Comparison of ENCODE assay signal across 9 cellular contexts in genomic region chr4:98113005-98113404, GRCh38. TPM values are rescaled to one million over a fixed set of nuclear protein-coding genes. Genes with fewer than 3 reads are reported as not detected.
DNase-seq lines count a peak whose midpoint lies in the region; ATAC-seq and TF ChIP-seq lines count a peak whose summit lies in the region.
"Had no signal": no experiment of that assay in that cellular context is flagged by ENCODE, and none has a peak within 500 bp of the region (broad histone marks: within the 10 kb centered on the region; RNA-seq: fewer than 3 reads in every experiment).

No MANE protein-coding gene starts in this region.

- no peak for ATAC-seq in GM21447 (IDR thresholded peaks at IDR 0.05; ENCODE audit: unreplicated experiment)

- peak; percentile 58 for TF ChIP-seq CTCF in Loucy (conservative IDR thresholded peaks at IDR 0.05; ENCODE audit: low read length)

- H3K56ac ChIP-seq in mesendoderm (ENCODE audit: low read length): no peak overlapping the region

- H3K79me2 ChIP-seq in Loucy (ENCODE audit: insufficient read depth, low read length): no peaks in the 10 kb centered on the region
- no peaks in the 10 kb centered on the region for H3K79me2 ChIP-seq in mesendoderm (ENCODE audit: control insufficient read depth, insufficient read depth, low read length)

- H2BK5ac ChIP-seq in mesendoderm (ENCODE audit: low read length): no peak overlapping the region

- no peaks in the 10 kb centered on the region for H4K20me1 ChIP-seq in Loucy (ENCODE audit: insufficient read depth, low read length, poor library complexity, severe bottlenecking)

- H3K27ac ChIP-seq in mesendoderm (ENCODE audit: low read depth, low read length): no peak overlapping the region

- DNase-seq in DMS153 treated with DMSO at 0.1 percent for 48 hours (lab: John Stamatoyannopoulos, UW; ENCODE audit: unreplicated experiment) (peak; percentile 16), astrocyte of the hippocampus (ENCODE audit: low read depth, low spot score) (peak; percentile 31), mesendoderm (peak; percentile 61), UCSD-AML1 (lab: John Stamatoyannopoulos, UW; ENCODE audit: unreplicated experiment) (no peak), T1000 (lab: John Stamatoyannopoulos, UW) (no peak)
- no peak for DNase-seq in activated T-cell treated with anti-CD3 and anti-CD28 coated beads, Interleukin-2, amount 50 U/mL, for 48 hours
- DNase-seq: activated naive CD8-positive, alpha-beta T cell treated with anti-CD3 and anti-CD28 coated beads, Interleukin-2, amount 10 ng/mL, durations not matched to agents 7 days and 5 days had no signal

- H3K9me2 ChIP-seq in Loucy (replicated peaks; ENCODE audit: low read depth, low read length): no peaks in the 10 kb centered on the region

- no peak overlapping the region for H3K18ac ChIP-seq in mesendoderm (ENCODE audit: low read length)

- no peak overlapping the region for H3K23ac ChIP-seq in mesendoderm (ENCODE audit: low read length)

- H3K4me1 ChIP-seq in Loucy (ENCODE audit: insufficient read depth, low read length, poor library complexity, severe bottlenecking) (no peaks in the 10 kb centered on the region), mesendoderm (ENCODE audit: control insufficient read depth, low read depth, low read length) (no peaks in the 10 kb centered on the region)

- H2BK15ac ChIP-seq in mesendoderm (replicated peaks; ENCODE audit: low read depth): no peak overlapping the region

- no peak overlapping the region for H2AFZ ChIP-seq in Loucy (ENCODE audit: low read length)

- no peaks in the 10 kb centered on the region for H3K27me3 ChIP-seq in Loucy (ENCODE audit: insufficient read depth, low read length, poor library complexity, severe bottlenecking)
- no peaks in the 10 kb centered on the region for H3K27me3 ChIP-seq in mesendoderm (ENCODE audit: insufficient read depth, low read length, poor library complexity)

- H3K4ac ChIP-seq in mesendoderm (ENCODE audit: low read depth, low read length): no peak overlapping the region

- no CpG with 5 or more reads among the region's 3 CpGs for WGBS in mesendoderm (ENCODE audit: extremely low coverage, insufficient coverage, low lambda C conversion rate)

- H2BK120ac ChIP-seq in mesendoderm (ENCODE audit: low read depth, low read length): no peak overlapping the region

- H3K4me3 ChIP-seq in Loucy (ENCODE audit: low read length, poor library complexity, severe bottlenecking): no peak overlapping the region
- no peak overlapping the region for H3K4me3 ChIP-seq in mesendoderm (ENCODE audit: low read length)

- no peaks in the 10 kb centered on the region for H3K79me1 ChIP-seq in mesendoderm (ENCODE audit: low read length)

- peaks cover 4% of the 10 kb centered on the region; the same call in 1 of the 2 replicates for H3K9me3 ChIP-seq in Loucy (ENCODE audit: insufficient read depth, low read depth, low read length)

- H3K9ac ChIP-seq in Loucy (ENCODE audit: low read depth, low read length, poor library complexity, severe bottlenecking): no peak overlapping the region
- H3K9ac ChIP-seq in mesendoderm (ENCODE audit: low read length): no peak overlapping the region

- H4K8ac ChIP-seq in mesendoderm (ENCODE audit: low read depth, low read length): no peak overlapping the region

- H3F3A ChIP-seq in Loucy (ENCODE audit: low read depth): no peaks in the 10 kb centered on the region

- H3K4me2 ChIP-seq in Loucy (ENCODE audit: low read depth, low read length, poor library complexity, severe bottlenecking) (no peak overlapping the region), mesendoderm (ENCODE audit: low read length) (no peak overlapping the region)

- H2AK5ac ChIP-seq in mesendoderm (ENCODE audit: low read length): no peak overlapping the region

- H4K5ac ChIP-seq in mesendoderm (ENCODE audit: low read length): no peak overlapping the region

- H3K36me3 ChIP-seq in Loucy (ENCODE audit: insufficient read depth, low read length): no peaks in the 10 kb centered on the region
- no peaks in the 10 kb centered on the region for H3K36me3 ChIP-seq in mesendoderm (ENCODE audit: control insufficient read depth, insufficient read depth, low read length)

RNA-seq across cellular contexts. Expression of gene STPG2, which starts 30.3 kb away (rescaled TPM):
- 0.01 TPM for polyA plus RNA-seq in mesendoderm (2013, experiment 1 of 2)
- polyA plus RNA-seq in mesendoderm (2013, experiment 2 of 2): 0.01 TPM

Comparison
In these comparisons a context has a peak if more than half of its experiments do, and no peak if none do; other contexts are left out.
1. DNase-seq: peak in DMS153 treated with DMSO at 0.1 percent for 48 hours (single experiment), astrocyte of the hippocampus (single experiment) and mesendoderm (single experiment); none in UCSD-AML1 (single experiment), activated T-cell treated with anti-CD3 and anti-CD28 coated beads, Interleukin-2, amount 50 U/mL, for 48 hours (0 of 2) and T1000 (single experiment).